In genomic region chr15:79089890-79090486, GRCh38 we compare ENCODE assay signal across 10 cellular contexts. TPM values are rescaled to one million over a fixed set of nuclear protein-coding genes. Genes with fewer than 3 reads are reported as not detected.
DNase-seq lines count a peak whose midpoint lies in the region; ATAC-seq and TF ChIP-seq lines count a peak whose summit lies in the region.
"Had no signal": no experiment of that assay in that cellular context is flagged by ENCODE, and none has a peak within 500 bp of the region (broad histone marks: within the 10 kb centered on the region; RNA-seq: fewer than 3 reads in every experiment).

No MANE protein-coding gene starts in this region.

- intact Hi-C loops in right cardiac atrium (cut with DNase I), result no loop called here
- intact Hi-C loops in activated CD4-positive, alpha-beta T cell treated with anti-CD3 and anti-CD28 coated beads for 36 hours (cut with DNase I, micrococcal nuclease), result no loop called here

- no peak overlapping the region for H3K9ac ChIP-seq in BLaER1

- H3K27ac ChIP-seq in BLaER1 (no peak overlapping the region), right cardiac atrium (ENCODE audit: low read length) (no peak overlapping the region)
- H3K27ac ChIP-seq: thyroid gland had no signal

- WGBS in right cardiac atrium, result 1% methylated on average over 53 of the region's 53 CpGs

- H3K9me3 ChIP-seq in BLaER1, result peaks cover 24% of the 10 kb centered on the region; the same call in 1 of the 2 replicates
- H3K9me3 ChIP-seq in right cardiac atrium (ENCODE audit: control insufficient read depth, low read length), result no peaks in the 10 kb centered on the region
- H3K9me3 ChIP-seq: thyroid gland had no signal

- H3K27ac Mint-ChIP-seq in IgD-negative memory B cell, result no peak overlapping the region
- H3K27ac Mint-ChIP-seq in progenitor cell of endocrine pancreas, result no peak overlapping the region
- no peak overlapping the region for H3K27ac Mint-ChIP-seq in activated CD4-positive, alpha-beta T cell treated with anti-CD3 and anti-CD28 coated beads for 36 hours

- peaks cover 4 to 11% (median 5%) of the 10 kb centered on the region in 3 donors for H3K4me1 Mint-ChIP-seq in IgD-negative memory B cell
- H3K4me1 Mint-ChIP-seq in progenitor cell of endocrine pancreas (ENCODE audit: low read depth), result peaks cover 10% of the 10 kb centered on the region
- peaks cover 10% of the 10 kb centered on the region for H3K4me1 Mint-ChIP-seq in activated CD4-positive, alpha-beta T cell treated with anti-CD3 and anti-CD28 coated beads for 36 hours

- TF ChIP-seq CTCF in progenitor cell of endocrine pancreas (IDR thresholded peaks at IDR 0.05; ENCODE audit: unreplicated experiment), result no peak

- H3K4me3 ChIP-seq in BLaER1 (peak overlapping the region; percentile 53), right cardiac atrium (ENCODE audit: low read length) (peak overlapping the region; percentile 22)
- H3K4me3 ChIP-seq: thyroid gland had no signal

- POLR2A ChIA-PET in activated CD4-positive, alpha-beta T cell treated with anti-CD3 and anti-CD28 coated beads for 36 hours (lab: Charles Lee), result no interaction called here

- DNase-seq in right cardiac atrium, result peak in 1 of 3 donors; percentile 16
- no peak for DNase-seq in progenitor cell of endocrine pancreas (ENCODE audit: low spot score, unreplicated experiment)
- no peak for DNase-seq in activated effector memory CD4-positive, alpha-beta T cell treated with Interleukin-2 at 50 U/mL for 16 hours
- DNase-seq in NCI-H226, result no peak
- no peak for DNase-seq in activated CD4-positive, alpha-beta T cell treated with anti-CD3 and anti-CD28 coated beads for 36 hours
- DNase-seq: NCI-H524 treated with DMSO at 0.1 percent for 48 hours, thyroid gland had no signal

- peak overlapping the region; percentile 62 for H3K4me2 ChIP-seq in BLaER1

- no peak for ATAC-seq in right cardiac atrium
- no peak for ATAC-seq in HG03520 (IDR thresholded peaks at IDR 0.05; ENCODE audit: unreplicated experiment)
- ATAC-seq in activated CD4-positive, alpha-beta T cell treated with anti-CD3 and anti-CD28 coated beads for 36 hours, result no peak

- CTCF ChIA-PET in activated CD4-positive, alpha-beta T cell treated with anti-CD3 and anti-CD28 coated beads for 36 hours (lab: Charles Lee), result interaction anchor here (0.5 kb wide), 1 partner anchor 292 kb away, joined by 3 read pairs; no protein-coding TSS in a partner anchor

- H3K4me1 ChIP-seq in BLaER1, result peaks cover 22% of the 10 kb centered on the region
- no peaks in the 10 kb centered on the region for H3K4me1 ChIP-seq in right cardiac atrium (ENCODE audit: control insufficient read depth, insufficient read depth, low read length)

- peaks cover 34% of the 10 kb centered on the region for H4K20me1 ChIP-seq in BLaER1

- H3K4me3 Mint-ChIP-seq in IgD-negative memory B cell (peak overlapping the region in 3 of 4 donors; percentile 38 to 84 (median 43)), progenitor cell of endocrine pancreas (ENCODE audit: low read depth) (peak overlapping the region; percentile 70)
- H3K4me3 Mint-ChIP-seq in activated CD4-positive, alpha-beta T cell treated with anti-CD3 and anti-CD28 coated beads for 36 hours, result no peak overlapping the region

- H3K9me3 Mint-ChIP-seq in IgD-negative memory B cell (peaks cover 0 to 1% (median 0%) of the 10 kb centered on the region in 3 donors), progenitor cell of endocrine pancreas (ENCODE audit: low read depth) (no peaks in the 10 kb centered on the region)
- H3K9me3 Mint-ChIP-seq in activated CD4-positive, alpha-beta T cell treated with anti-CD3 and anti-CD28 coated beads for 36 hours (ENCODE audit: low read depth), result no peaks in the 10 kb centered on the region

- peaks cover 80% of the 10 kb centered on the region for H3K27me3 ChIP-seq in BLaER1
- peaks cover 2% of the 10 kb centered on the region for H3K27me3 ChIP-seq in right cardiac atrium (ENCODE audit: control insufficient read depth, insufficient read depth)

- H3K36me3 ChIP-seq in BLaER1, result no peaks in the 10 kb centered on the region
- H3K36me3 ChIP-seq: thyroid gland had no signal

- H3K27me3 Mint-ChIP-seq in IgD-negative memory B cell (peaks cover 57% of the 10 kb centered on the region), progenitor cell of endocrine pancreas (peaks cover 89% of the 10 kb centered on the region)
- peaks cover 59% of the 10 kb centered on the region for H3K27me3 Mint-ChIP-seq in activated CD4-positive, alpha-beta T cell treated with anti-CD3 and anti-CD28 coated beads for 36 hours

- H3K36me3 Mint-ChIP-seq in IgD-negative memory B cell (peaks cover 1% of the 10 kb centered on the region), progenitor cell of endocrine pancreas (ENCODE audit: insufficient read depth) (no peaks in the 10 kb centered on the region)
- H3K36me3 Mint-ChIP-seq in activated CD4-positive, alpha-beta T cell treated with anti-CD3 and anti-CD28 coated beads for 36 hours (ENCODE audit: low read depth), result no peaks in the 10 kb centered on the region

RNA-seq across cellular contexts. Expression of gene RASGRF1, which starts 0.6 kb away (rescaled TPM):
- 2.4 TPM for polyA plus RNA-seq in IgD-negative memory B cell
- total RNA-seq in right cardiac atrium, result under 1 TPM in 1 of 4 donors, not detected in 3; 0.12 TPM
- polyA plus RNA-seq in right cardiac atrium, result 0.05 TPM
- total RNA-seq in progenitor cell of endocrine pancreas, result 0.16 and 0.17 TPM in 2 replicates
- total RNA-seq in activated CD4-positive, alpha-beta T cell treated with anti-CD3 and anti-CD28 coated beads for 36 hours, result not detected
